ENCODE assay signal across 9 cellular contexts in genomic region chr1:27403065-27403726, GRCh38. TPM values are rescaled to one million over a fixed set of nuclear protein-coding genes. Genes with fewer than 3 reads are reported as not detected.
DNase-seq lines count a peak whose midpoint lies in the region; ATAC-seq lines count a peak whose summit lies in the region.
"Had no signal": no experiment of that assay in that cellular context is flagged by ENCODE, and none has a peak within 500 bp of the region (broad histone marks: within the 10 kb centered on the region; RNA-seq: fewer than 3 reads in every experiment).

No MANE protein-coding gene starts in this region.

- H3K27ac Mint-ChIP-seq in naive B cell = peak overlapping the region; percentile 84 to 96 (median 94)

- H3K4me1 ChIP-seq in SJCRH30 = peaks cover 30% of the 10 kb centered on the region

- no peaks in the 10 kb centered on the region for H3K36me3 ChIP-seq in SJCRH30

- H3K9me3 Mint-ChIP-seq in naive B cell = no peaks in the 10 kb centered on the region

- no peaks in the 10 kb centered on the region for H3K9me3 ChIP-seq in SJCRH30 (replicated peaks)

- H3K27me3 ChIP-seq in SJCRH30 = no peaks in the 10 kb centered on the region

- peak; percentile 49 for DNase-seq in activated CD4-positive, alpha-beta T cell treated with anti-CD3 and anti-CD28 coated beads for 48 hours
- DNase-seq in activated CD4-positive, alpha-beta T cell treated with anti-CD3 and anti-CD28 coated beads for 1 hour = no peak
- DNase-seq in SJCRH30 = peak; percentile 94
- peak; percentile 72 for DNase-seq in naive B cell
- no peak for DNase-seq in NCI-H1417 (lab: John Stamatoyannopoulos, UW)
- DNase-seq in NCI-H1048 (lab: John Stamatoyannopoulos, UW) = no peak
- DNase-seq in NK-92 treated with Interleukin-12 subunit alpha and Interleukin-12 subunit beta, amount 100 ng/mL, for 24 hours (lab: John Stamatoyannopoulos, UW) = no peak

- H3K4me3 ChIP-seq in SJCRH30 = peak overlapping the region; percentile 18

- peak overlapping the region; percentile 60 to 88 (median 78) for H3K4me3 Mint-ChIP-seq in naive B cell

- H3K27ac ChIP-seq in SJCRH30 = peak overlapping the region; percentile 82

- H3K27me3 Mint-ChIP-seq in naive B cell = no peaks in the 10 kb centered on the region

- H3K36me3 Mint-ChIP-seq in naive B cell = peaks cover 4 to 7% of the 10 kb centered on the region in 2 donors

- H3K4me1 Mint-ChIP-seq in naive B cell = peaks cover 43 to 74% (median 66%) of the 10 kb centered on the region in 3 donors

- ATAC-seq in esophagus mucosa (peak; percentile 49), naive B cell (ENCODE audit: low read depth in 2 of 2) (peak; percentile 68 to 79)

RNA-seq across cellular contexts. Expression of gene GPR3, which starts 10.8 kb away (rescaled TPM):
- total RNA-seq in SJCRH30 (2014; rRNA removed; shearing (Covaris generic)) = 8.3 TPM in 2 replicates
- 0.52 TPM for total RNA-seq in esophagus mucosa
- polyA plus RNA-seq in naive B cell (ENCODE audit: low read depth in 6 of 6) = under 1 TPM in 4 of 6 donors, not detected in 2; 0.12 to 0.64 (median 0.35) TPM

RNA-seq across cellular contexts. Expression of gene CD164L2, which starts 20.1 kb away (rescaled TPM):
- not detected in 2 replicates for total RNA-seq in SJCRH30 (2014; rRNA removed; shearing (Covaris generic))
- 12.2 TPM for total RNA-seq in esophagus mucosa
- not detected for polyA plus RNA-seq in naive B cell (ENCODE audit: low read depth in 6 of 6)
- total RNA-seq: subcutaneous adipose tissue had no signal

RNA-seq across cellular contexts. Expression of gene FCN3, which starts 28.6 kb away (rescaled TPM):
- not detected in 2 replicates for total RNA-seq in SJCRH30 (2014; rRNA removed; shearing (Covaris generic))
- total RNA-seq in esophagus mucosa = 2.4 TPM
- polyA plus RNA-seq in naive B cell (ENCODE audit: low read depth in 6 of 6) = not detected

RNA-seq across cellular contexts. Expression of gene MAP3K6, which starts 36.4 kb away (rescaled TPM):
- total RNA-seq in SJCRH30 (2014; rRNA removed; shearing (Covaris generic)) = 8.2 and 10.0 TPM in 2 replicates
- 76.3 TPM for total RNA-seq in esophagus mucosa
- 1 to 10 TPM in 4 of 6 donors, under 1 TPM in 1, not detected in 1; 0.80 to 2.7 (median 2.0) TPM for polyA plus RNA-seq in naive B cell (ENCODE audit: low read depth in 6 of 6)

Comparison
In these comparisons a context has a peak if more than half of its experiments do, and no peak if none do; other contexts are left out.
1. DNase-seq: peak in activated CD4-positive, alpha-beta T cell treated with anti-CD3 and anti-CD28 coated beads for 48 hours (single experiment), SJCRH30 (2 of 2) and naive B cell (single experiment); none in activated CD4-positive, alpha-beta T cell treated with anti-CD3 and anti-CD28 coated beads for 1 hour (single experiment), NCI-H1417 (0 of 3), NCI-H1048 (single experiment) and NK-92 treated with Interleukin-12 subunit alpha and Interleukin-12 subunit beta, amount 100 ng/mL, for 24 hours (single experiment).
2. RNA of gene CD164L2, which starts 20.1 kb away (total RNA-seq): 12.2 TPM in esophagus mucosa (single experiment); not detected in SJCRH30; every median in the first group is over 10 times any median in the second.